In the genomic region with DNA sequence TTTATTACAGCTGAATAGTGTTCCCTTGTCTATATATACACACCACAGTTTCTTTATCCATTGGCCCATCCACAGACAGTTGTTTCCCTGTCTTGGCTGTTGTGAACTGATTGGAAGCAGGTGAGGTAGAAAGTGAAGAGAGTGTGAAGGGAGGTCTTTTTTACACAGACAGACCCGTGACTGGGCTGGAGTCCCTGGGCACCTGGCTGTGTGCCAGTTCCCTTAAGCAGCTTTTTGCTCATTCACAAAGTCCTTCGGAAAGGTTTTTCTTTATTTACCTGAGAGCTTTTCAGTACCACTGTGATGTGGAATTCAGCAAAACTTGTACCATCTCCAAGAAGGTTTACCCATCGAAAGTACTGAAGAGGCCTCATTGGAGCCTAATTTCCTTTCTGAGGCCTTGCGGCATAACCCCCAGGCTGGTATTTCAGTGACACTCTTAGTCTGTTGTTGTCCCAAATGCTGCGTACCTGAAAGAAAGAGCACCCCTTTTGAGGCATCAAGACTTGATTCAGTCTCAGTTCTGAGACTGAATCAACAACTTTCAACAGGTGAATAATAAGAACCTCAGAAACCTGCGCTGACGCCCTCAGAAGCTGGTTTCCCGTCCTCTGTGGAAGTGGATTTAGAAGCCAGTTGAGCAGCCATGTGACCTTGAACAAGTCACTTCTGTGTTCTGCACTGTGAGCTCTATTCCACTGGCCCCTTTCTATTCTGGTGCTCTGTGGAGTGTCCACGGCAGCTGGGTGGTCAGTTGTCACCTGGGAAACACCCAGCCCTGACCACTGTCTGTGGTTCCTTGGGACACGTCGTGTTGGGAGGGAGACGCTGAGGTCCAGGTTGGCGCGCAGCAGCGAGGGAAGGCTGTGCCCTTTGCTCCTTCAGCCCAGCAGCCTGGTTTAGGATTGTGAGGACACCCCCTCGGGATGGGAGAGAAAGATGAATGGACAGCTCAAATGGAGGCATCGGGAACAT, we compare ENCODE assay signal across 18 cellular contexts. TPM values are rescaled to one million over a fixed set of nuclear protein-coding genes. Genes with fewer than 3 reads are reported as not detected.
DNase-seq lines count a peak whose midpoint lies in the region; ATAC-seq, FAIRE-seq and TF ChIP-seq lines count a peak whose summit lies in the region.
"Had no signal": no experiment of that assay in that cellular context is flagged by ENCODE, and none has a peak within 500 bp of the region (broad histone marks: within the 10 kb centered on the region; RNA-seq: fewer than 3 reads in every experiment).

No MANE protein-coding gene starts in this region.

- H3K27ac ChIP-seq in HepG2 (ENCODE audit: extremely low read length, insufficient read depth, low read length) (no peak overlapping the region), right lobe of liver (no peak overlapping the region), hepatocyte (peak overlapping the region; percentile 35), transverse colon (peak overlapping the region; percentile 7 to 49 (median 28)), PC-9 (no peak overlapping the region)
- H3K27ac ChIP-seq: BLaER1 had no signal

- H4K20me1 ChIP-seq in HepG2 (ENCODE audit: insufficient read depth, low read length) (peaks cover 15% of the 10 kb centered on the region), hepatocyte (ENCODE audit: insufficient read depth, poor library complexity, severe bottlenecking) (no peaks in the 10 kb centered on the region), PC-9 (ENCODE audit: insufficient read depth) (peaks cover 23% of the 10 kb centered on the region)

- ATAC-seq in HepG2 = peak; percentile 37; the same call in 2 of the 3 replicates
- no peak for ATAC-seq in right lobe of liver
- ATAC-seq in GM18502 (IDR thresholded peaks at IDR 0.05; ENCODE audit: poor library complexity, unreplicated experiment) = no peak
- ATAC-seq: GM12878 had no signal

- POLR2A ChIA-PET in HepG2 (lab: Yijun Ruan, JAX) (no interaction called here), PC-9 (lab: Charles Lee; ENCODE audit: unreplicated experiment) (no interaction called here)

- TF ChIP-seq POLR2A in HepG2 (IDR thresholded peaks at IDR 0.05; ENCODE audit: insufficient read depth in 1 of 2, low read depth in 2 of 2, low read length in 2 of 2) (0 out of 4 replicates have a peak, but pooled peaks of 1 of the 2 experiments have one; percentile 24), right lobe of liver (IDR thresholded peaks at IDR 0.05) (no peak), transverse colon (IDR thresholded peaks at IDR 0.05) (no peak)

- TF ChIP-seq RAD21 in HepG2 (CRISPR knock-in tag; IDR thresholded peaks at IDR 0.05) = no peak

- H2AFZ ChIP-seq in HepG2 (ENCODE audit: low read length) = no peak overlapping the region
- H2AFZ ChIP-seq in hepatocyte = no peak overlapping the region
- no peak overlapping the region for H2AFZ ChIP-seq in PC-9

- CTCF ChIA-PET in HepG2 (lab: Yijun Ruan, JAX; ENCODE audit: low intra/inter-chr PET ratio, low total read pairs) = no interaction called here
- CTCF ChIA-PET in PC-9 (lab: Charles Lee) = no interaction called here

- no peak overlapping the region for H3K9ac ChIP-seq in HepG2 (ENCODE audit: insufficient read depth, low read depth, low read length)
- H3K9ac ChIP-seq: BLaER1 had no signal

- BruUV-seq in HepG2 (replicated peaks; lab: Mats Ljungman, UMichigan) = no TSS peak
- BruUV-seq in PC-9 (replicated peaks; lab: Mats Ljungman, UMichigan) = no TSS peak

- in situ Hi-C loops in HepG2 (cut with HindIII; ENCODE audit: extremely low pct_ligation_motif_present, low pct_unique_long_range_greater_than_20kb) = no loop called here
- in situ Hi-C loops in transverse colon (cut with MboI; ENCODE audit: low pct_ligation_motif_present in 1 of 4, low pct_unique_long_range_greater_than_20kb in 1 of 4, low sequenced_read_pairs in 3 of 4) = no loop called here

- no peak for TF ChIP-seq CTCF in HepG2 (CRISPR knock-in tag; IDR thresholded peaks at IDR 0.05)
- TF ChIP-seq CTCF in right lobe of liver (IDR thresholded peaks at IDR 0.05) = no peak
- no peak for TF ChIP-seq CTCF in hepatocyte (IDR thresholded peaks at IDR 0.05; ENCODE audit: poor library complexity)
- no peak for TF ChIP-seq CTCF in transverse colon (IDR thresholded peaks at IDR 0.05)
- TF ChIP-seq CTCF in PC-9 (conservative IDR thresholded peaks at IDR 0.05) = no peak

- H3F3A ChIP-seq in PC-9 (ENCODE audit: insufficient read depth, low read depth) = peaks cover 5% of the 10 kb centered on the region; the same call in 1 of the 2 replicates

- no peaks in the 10 kb centered on the region for H3K27me3 ChIP-seq in HepG2 (ENCODE audit: control insufficient read depth in 1 of 2, insufficient read depth in 2 of 2, low read length in 2 of 2)
- no peaks in the 10 kb centered on the region for H3K27me3 ChIP-seq in right lobe of liver
- no peaks in the 10 kb centered on the region for H3K27me3 ChIP-seq in hepatocyte
- H3K27me3 ChIP-seq in transverse colon = no peaks in the 10 kb centered on the region
- H3K27me3 ChIP-seq in PC-9 (ENCODE audit: insufficient read depth, low read depth) = no peaks in the 10 kb centered on the region
- H3K27me3 ChIP-seq: adrenal gland, BLaER1 had no signal

- TF ChIP-seq EP300 in HepG2 (IDR thresholded peaks at IDR 0.05; ENCODE audit: low read depth in 2 of 2, low read length in 2 of 2) (no peak), HepG2 (CRISPR knock-in tag; IDR thresholded peaks at IDR 0.05; ENCODE audit: borderline replicate concordance) (no peak), transverse colon (IDR thresholded peaks at IDR 0.05; ENCODE audit: low read depth) (no peak)

- no peak overlapping the region for H3K4me3 ChIP-seq in HepG2 (replicated peaks in 1 of 3; ENCODE audit: insufficient read depth in 1 of 3, low read depth in 2 of 3, low read length in 3 of 3)
- no peak overlapping the region for H3K4me3 ChIP-seq in right lobe of liver
- no peak overlapping the region for H3K4me3 ChIP-seq in hepatocyte
- no peak overlapping the region for H3K4me3 ChIP-seq in transverse colon
- no peak overlapping the region for H3K4me3 ChIP-seq in PC-9
- H3K4me3 ChIP-seq: adrenal gland, BLaER1, GM12878, prostate gland had no signal

- no peak for FAIRE-seq in HepG2 (lab: Jason Lieb, UNC)
- FAIRE-seq: GM12878, islet of Langerhans had no signal

- no peak overlapping the region for H3K4me2 ChIP-seq in HepG2 (ENCODE audit: low read depth, low read length)
- H3K4me2 ChIP-seq in hepatocyte = no peak overlapping the region
- H3K4me2 ChIP-seq in PC-9 = no peak overlapping the region
- H3K4me2 ChIP-seq: BLaER1 had no signal

- 94% methylated on average over 17 of the region's 17 CpGs for WGBS in HepG2 (ENCODE audit: low lambda C conversion rate)
- 88% methylated on average over 12 of the region's 17 CpGs for WGBS in right lobe of liver (ENCODE audit: insufficient coverage, low coverage, low lambda C conversion rate, missing lambda C conversion rate)
- WGBS in hepatocyte (ENCODE audit: low lambda C conversion rate, missing lambda C conversion rate) = 89% methylated on average over 17 of the region's 17 CpGs
- WGBS in transverse colon (ENCODE audit: low coverage in 1 of 2), 2 donors = 57 to 90% methylated on average over 1 to 17 of the region's 17 CpGs

- intact Hi-C loops in HepG2 (cut with micrococcal nuclease; ENCODE audit: unreplicated experiment) = no loop called here
- intact Hi-C loops in right lobe of liver (cut with DNase I) = no loop called here
- intact Hi-C loops in transverse colon (cut with DNase I; ENCODE audit: low total_unique reads) = no loop called here
- intact Hi-C loops in PC-9 (cut with micrococcal nuclease; ENCODE audit: unreplicated experiment) = no loop called here

- H3K36me3 ChIP-seq in HepG2 (replicated peaks in 1 of 2; ENCODE audit: control insufficient read depth in 1 of 2, insufficient read depth in 2 of 2, low read length in 2 of 2) = peaks cover 47 to 84% of the 10 kb centered on the region in 2 experiments
- peaks cover 0 to 54% (median 22%) of the 10 kb centered on the region in 4 donors for H3K36me3 ChIP-seq in right lobe of liver
- no peaks in the 10 kb centered on the region for H3K36me3 ChIP-seq in hepatocyte (replicated peaks; ENCODE audit: insufficient read depth, low read depth)
- H3K36me3 ChIP-seq in transverse colon = peaks cover 0 to 29% (median 7%) of the 10 kb centered on the region in 4 donors
- peaks cover 41% of the 10 kb centered on the region for H3K36me3 ChIP-seq in PC-9 (ENCODE audit: low read depth)

- DNase-seq in HepG2 (ENCODE audit: low spot score) (no peak), right lobe of liver (no peak), hepatocyte (ENCODE audit: low spot score) (no peak), transverse colon (no peak), PC-9 (no peak), NCI-H2029 treated with DMSO at 0.1 percent for 48 hours (lab: John Stamatoyannopoulos, UW) (no peak)
- DNase-seq in activated CD4-positive, alpha-beta T cell treated with anti-CD3 and anti-CD28 coated beads, Interleukin-2, amount 50 U/mL, for 48 hours = peak; percentile 16 to 46
- DNase-seq: adrenal gland, EL, NCI-H1092, NCI-H446 treated with DMSO at 0.1 percent for 48 hours, OCI-M1, SW 1271 had no signal

- H3K79me2 ChIP-seq in HepG2 (ENCODE audit: insufficient read depth, low read length) = peaks cover under 1% of the 10 kb centered on the region
- H3K79me2 ChIP-seq in hepatocyte = peaks cover 38% of the 10 kb centered on the region
- no peaks in the 10 kb centered on the region for H3K79me2 ChIP-seq in PC-9 (ENCODE audit: low read depth)

- H3K4me1 ChIP-seq in HepG2 (ENCODE audit: insufficient read depth, low read length) (peaks cover 3% of the 10 kb centered on the region), right lobe of liver (peaks cover 0 to 6% (median 2%) of the 10 kb centered on the region in 4 donors), hepatocyte (ENCODE audit: insufficient read depth) (peaks cover 27% of the 10 kb centered on the region), transverse colon (peaks cover 0 to 5% (median 0%) of the 10 kb centered on the region in 4 donors), PC-9 (replicated peaks; ENCODE audit: insufficient read depth) (no peaks in the 10 kb centered on the region)
- H3K4me1 ChIP-seq: BLaER1, prostate gland had no signal

- H3K9me2 ChIP-seq in hepatocyte (replicated peaks; ENCODE audit: insufficient read depth) (no peaks in the 10 kb centered on the region), PC-9 (ENCODE audit: insufficient read depth) (no peaks in the 10 kb centered on the region)

- H3K9me3 ChIP-seq in HepG2 (ENCODE audit: low read length) = no peaks in the 10 kb centered on the region
- no peaks in the 10 kb centered on the region for H3K9me3 ChIP-seq in right lobe of liver
- no peaks in the 10 kb centered on the region for H3K9me3 ChIP-seq in hepatocyte (ENCODE audit: low read depth)
- no peaks in the 10 kb centered on the region for H3K9me3 ChIP-seq in transverse colon
- no peaks in the 10 kb centered on the region for H3K9me3 ChIP-seq in PC-9 (ENCODE audit: insufficient read depth, low read depth)
- H3K9me3 ChIP-seq: adrenal gland, BLaER1, prostate gland had no signal

RNA-seq across cellular contexts. Expression of a gene that starts 53.9 kb away (rescaled TPM):
- total RNA-seq in HepG2 (2016; rRNA removed; fragmentation: Illumina TruSeq; extraction: Trizol) (0.14 and 0.31 TPM in 2 replicates), right lobe of liver (10 to 100 TPM in 3 of 6 experiments, 1 to 10 TPM in 3; 2.9 to 14.8 (median 8.9) TPM), hepatocyte (253 and 281 TPM in 2 replicates), transverse colon (100 to 1,000 TPM in 1 of 4 donors, 10 to 100 TPM in 3; 53.4 to 326 (median 71.0) TPM), PC-9 (2021) (18.6 and 19.9 TPM in 2 replicates)
- not detected in 2 replicates for total RNA-seq in HepG2 (2016; cell fraction: cytosol; rRNA removed; fragmentation: Illumina TruSeq; extraction: Trizol; ENCODE audit: low read depth)
- total RNA-seq in HepG2 (2016; cell fraction: insoluble cytoplasmic fraction; rRNA removed; fragmentation: Illumina TruSeq; extraction: Trizol) = 0.15 TPM in 2 replicates
- total RNA-seq in HepG2 (2016; cell fraction: membrane; rRNA removed; fragmentation: Illumina TruSeq; extraction: Trizol) = not detected in 2 replicates
- total RNA-seq in HepG2 (2016; cell fraction: nucleus; rRNA removed; fragmentation: Illumina TruSeq; extraction: Trizol) = not detected in 2 replicates
- polyA plus RNA-seq in HepG2 (2011; rRNA removed) (0.04 and 0.25 TPM in 2 replicates), hepatocyte (284 and 315 TPM in 2 replicates)
- polyA plus RNA-seq in HepG2 (2011; cell fraction: cytosol; rRNA removed) = 0.05 and 0.15 TPM in 2 replicates
- polyA plus RNA-seq in HepG2 (2011; cell fraction: nucleus; rRNA removed) = 0.08 and 0.17 TPM in 2 replicates
- polyA plus RNA-seq in HepG2 (2012) = 0.07 and 0.31 TPM in 2 replicates
- not detected in 2 replicates for polyA plus RNA-seq in HepG2 (2016; cell fraction: cytosol; fragmentation: Illumina TruSeq; extraction: Trizol; ENCODE audit: low read depth)
- polyA plus RNA-seq in HepG2 (2016; cell fraction: insoluble cytoplasmic fraction; fragmentation: Illumina TruSeq; extraction: Trizol; ENCODE audit: low read depth) = not detected in 2 replicates
- polyA plus RNA-seq in HepG2 (2016; cell fraction: membrane; fragmentation: Illumina TruSeq; extraction: Trizol; ENCODE audit: low read depth) = not detected in 2 replicates
- polyA plus RNA-seq in HepG2 (2016; cell fraction: nucleus; fragmentation: Illumina TruSeq; extraction: Trizol; ENCODE audit: insufficient read depth, low read depth) = 0.33 TPM in 1 of 2 replicates, not detected in the other
- 0.44 and 0.89 TPM in 2 replicates for polyA minus RNA-seq in HepG2 (2011; rRNA and poly(A)+ RNA removed; ENCODE audit: low replicate concordance)
- polyA minus RNA-seq in HepG2 (2011; cell fraction: cytosol; rRNA and poly(A)+ RNA removed) = not detected in 2 replicates
- polyA minus RNA-seq in HepG2 (2011; cell fraction: nucleus; rRNA and poly(A)+ RNA removed) = 0.25 and 0.77 TPM in 2 replicates

Comparison
In these comparisons a context has a peak if more than half of its experiments do, and no peak if none do; other contexts are left out.
1. DNase-seq: peak in activated CD4-positive, alpha-beta T cell treated with anti-CD3 and anti-CD28 coated beads, Interleukin-2, amount 50 U/mL, for 48 hours (2 of 2); none in HepG2 (single experiment), right lobe of liver (0 of 3), hepatocyte (single experiment), transverse colon (single experiment), PC-9 (0 of 2) and NCI-H2029 treated with DMSO at 0.1 percent for 48 hours (single experiment).
2. H3K27ac ChIP-seq: peak in hepatocyte (single experiment) and transverse colon (4 of 4); none in HepG2 (single experiment), right lobe of liver (0 of 3) and PC-9 (single experiment).